In the genomic region with DNA sequence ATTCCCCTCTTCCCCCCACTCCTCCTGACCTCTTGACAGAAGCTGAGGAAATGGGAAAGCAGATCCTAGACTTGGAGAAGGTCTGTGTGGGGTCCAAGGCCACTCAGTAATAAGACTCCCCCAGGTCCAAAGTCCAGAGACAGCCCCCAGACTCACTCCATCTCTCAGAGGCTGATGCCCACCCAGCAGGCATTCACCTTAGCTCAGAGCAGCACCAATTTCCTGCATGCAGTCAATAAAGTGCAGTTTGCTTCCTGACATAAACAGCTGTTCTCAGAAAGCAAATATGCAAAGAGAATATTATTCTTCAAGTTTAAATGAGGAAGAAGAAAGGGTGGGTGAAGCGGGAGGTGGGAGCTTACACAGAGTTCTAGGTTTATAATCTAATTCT, we compare ENCODE assay signal across 8 cellular contexts.
DNase-seq lines count a peak whose midpoint lies in the region; ATAC-seq and TF ChIP-seq lines count a peak whose summit lies in the region.

No MANE protein-coding gene starts in this region.

- H3K4me3 Mint-ChIP-seq in activated T-helper 1 cell treated with anti-CD3 and anti-CD28 coated beads, Interleukin-12 subunit alpha, Interleukin-12 subunit beta, Interleukin-2, Interleukin-4 antibody, amounts not matched to agents 30 ng/mL and 10 ng/mL and 1 ng/mL, durations not matched to agents 14 hours and 24 hours and 36 hours, result peak overlapping the region; percentile 82
- H3K4me3 Mint-ChIP-seq in memory B cell, result peak overlapping the region; percentile 92

- H3K9me3 Mint-ChIP-seq in activated T-helper 1 cell treated with anti-CD3 and anti-CD28 coated beads, Interleukin-12 subunit alpha, Interleukin-12 subunit beta, Interleukin-2, Interleukin-4 antibody, amounts not matched to agents 30 ng/mL and 10 ng/mL and 1 ng/mL, durations not matched to agents 14 hours and 24 hours and 36 hours, result no peaks in the 10 kb centered on the region
- no peaks in the 10 kb centered on the region for H3K9me3 Mint-ChIP-seq in memory B cell

- H3K9me3 ChIP-seq in heart left ventricle, result no peaks in the 10 kb centered on the region
- H3K9me3 ChIP-seq in vagina, result no peaks in the 10 kb centered on the region

- H3K4me3 ChIP-seq in heart left ventricle, result peak overlapping the region in 7 of 12 donors; percentile 40 to 54 (median 41)
- H3K4me3 ChIP-seq in vagina, result peak overlapping the region; percentile 34 to 43

- H3K27ac Mint-ChIP-seq in activated T-helper 1 cell treated with anti-CD3 and anti-CD28 coated beads, Interleukin-12 subunit alpha, Interleukin-12 subunit beta, Interleukin-2, Interleukin-4 antibody, amounts not matched to agents 30 ng/mL and 10 ng/mL and 1 ng/mL, durations not matched to agents 14 hours and 24 hours and 36 hours, result peak overlapping the region; percentile 97
- H3K27ac Mint-ChIP-seq in memory B cell, result peak overlapping the region; percentile 98

- no peaks in the 10 kb centered on the region for H3K36me3 ChIP-seq in heart left ventricle
- no peaks in the 10 kb centered on the region for H3K36me3 ChIP-seq in vagina

- 79 to 84% (median 80%) methylated on average over 1 of the region's 1 CpG for WGBS in heart left ventricle, 4 donors

- H3K27me3 Mint-ChIP-seq in activated T-helper 1 cell treated with anti-CD3 and anti-CD28 coated beads, Interleukin-12 subunit alpha, Interleukin-12 subunit beta, Interleukin-2, Interleukin-4 antibody, amounts not matched to agents 30 ng/mL and 10 ng/mL and 1 ng/mL, durations not matched to agents 14 hours and 24 hours and 36 hours (ENCODE audit: insufficient read depth), result no peaks in the 10 kb centered on the region
- H3K27me3 Mint-ChIP-seq in memory B cell, result no peaks in the 10 kb centered on the region

- no peaks in the 10 kb centered on the region for H3K27me3 ChIP-seq in heart left ventricle
- H3K27me3 ChIP-seq in vagina, result no peaks in the 10 kb centered on the region

- H3K4me1 ChIP-seq in heart left ventricle, result peaks cover 0 to 53% (median 6%) of the 10 kb centered on the region in 12 donors
- peaks cover 32% of the 10 kb centered on the region for H3K4me1 ChIP-seq in vagina

- TF ChIP-seq CTCF in heart left ventricle (IDR thresholded peaks at IDR 0.05) (no peak), vagina (IDR thresholded peaks at IDR 0.05) (no peak)

- DNase-seq in heart left ventricle (no peak), left ventricle myocardium superior (no peak), memory B cell (ENCODE audit: low spot score in 2 of 2) (peak; percentile 9 to 20), vagina (ENCODE audit: extremely low spot score in 2 of 2) (no peak), islet precursor cell (no peak), HUDEP-2 (lab: John Stamatoyannopoulos, UW; ENCODE audit: unreplicated experiment in 76 of 76) (no peak)
- no peak for DNase-seq in activated T-helper 1 cell treated with anti-CD3 and anti-CD28 coated beads, Interleukin-12 subunit alpha, Interleukin-12 subunit beta, Interleukin-2, Interleukin-4 antibody, amounts not matched to agents 30 ng/mL and 10 ng/mL and 1 ng/mL, durations not matched to agents 14 hours and 24 hours and 36 hours (ENCODE audit: low spot score)

- intact Hi-C loops in heart left ventricle (cut with DNase I), result loop anchor here in 1 of 10 donors (10.0 kb wide), 1 partner anchor 50 kb away; no protein-coding TSS in a partner anchor
- intact Hi-C loops in left ventricle myocardium superior (cut with micrococcal nuclease), result no loop called here
- intact Hi-C loops in activated T-helper 1 cell treated with anti-CD3 and anti-CD28 coated beads, Interleukin-12 subunit alpha, Interleukin-12 subunit beta, Interleukin-2, Interleukin-4 antibody, amounts not matched to agents 30 ng/mL and 10 ng/mL and 1 ng/mL, durations not matched to agents 14 hours and 24 hours and 36 hours (cut with micrococcal nuclease), result loop anchor here (2.0 to 5.0 kb wide), 2 partner anchors 98 to 407 kb away; a partner anchor contains a TSS
- intact Hi-C loops in vagina (cut with DNase I), result no loop called here

- H3K4me1 Mint-ChIP-seq in activated T-helper 1 cell treated with anti-CD3 and anti-CD28 coated beads, Interleukin-12 subunit alpha, Interleukin-12 subunit beta, Interleukin-2, Interleukin-4 antibody, amounts not matched to agents 30 ng/mL and 10 ng/mL and 1 ng/mL, durations not matched to agents 14 hours and 24 hours and 36 hours (ENCODE audit: low read depth), result peaks cover 31% of the 10 kb centered on the region
- peaks cover 28% of the 10 kb centered on the region for H3K4me1 Mint-ChIP-seq in memory B cell

- no peak for TF ChIP-seq POLR2A in heart left ventricle (IDR thresholded peaks at IDR 0.05)
- TF ChIP-seq POLR2A in vagina (IDR thresholded peaks at IDR 0.05), result no peak

- H3K27ac ChIP-seq in heart left ventricle, result peak overlapping the region in 7 of 12 donors; percentile 25 to 87 (median 65)
- H3K27ac ChIP-seq in vagina, result peak overlapping the region; percentile 78

- peaks cover 5% of the 10 kb centered on the region for H3K36me3 Mint-ChIP-seq in activated T-helper 1 cell treated with anti-CD3 and anti-CD28 coated beads, Interleukin-12 subunit alpha, Interleukin-12 subunit beta, Interleukin-2, Interleukin-4 antibody, amounts not matched to agents 30 ng/mL and 10 ng/mL and 1 ng/mL, durations not matched to agents 14 hours and 24 hours and 36 hours (ENCODE audit: low read depth)
- H3K36me3 Mint-ChIP-seq in memory B cell, result no peaks in the 10 kb centered on the region

- ATAC-seq in heart left ventricle (no peak), left ventricle myocardium superior (no peak), memory B cell (ENCODE audit: low read depth) (peak; percentile 44), HG03521 (IDR thresholded peaks at IDR 0.05; ENCODE audit: unreplicated experiment) (no peak)

Comparison
In these comparisons a context has a peak if more than half of its experiments do, and no peak if none do; other contexts are left out.
1. DNase-seq: peak in memory B cell (2 of 2); none in heart left ventricle (0 of 5), left ventricle myocardium superior (single experiment), activated T-helper 1 cell treated with anti-CD3 and anti-CD28 coated beads, Interleukin-12 subunit alpha, Interleukin-12 subunit beta, Interleukin-2, Interleukin-4 antibody, amounts not matched to agents 30 ng/mL and 10 ng/mL and 1 ng/mL, durations not matched to agents 14 hours and 24 hours and 36 hours (single experiment), vagina (0 of 2), islet precursor cell (single experiment) and HUDEP-2 (0 of 76).